Comparison of ENCODE assay signal across 30 cellular contexts in genomic region chr4:175033162-175033561, GRCh38.
"Had no signal": no experiment of that assay in that cellular context is flagged by ENCODE, and none has a peak within 500 bp of the region (broad histone marks: within the 10 kb centered on the region; RNA-seq: fewer than 3 reads in every experiment).

No MANE protein-coding gene starts in this region.

- H3K9me3 Mint-ChIP-seq: activated T-helper 17 cell treated with anti-CD3 and anti-CD28 coated beads, Interleukin-2, amount 50 U/mL, for 72 hours had no signal

- H3K27ac ChIP-seq: brain microvascular endothelial cell, coronary artery, dorsolateral prefrontal cortex, esophagus muscularis mucosa, foreskin keratinocyte, gastrocnemius medialis, heart left ventricle, VCaP had no signal

- DNase-seq: activated B cell treated with CpG ODN at 0.5 μM for 24 hours; activated CD4-positive, alpha-beta T cell treated with anti-CD3 and anti-CD28 coated beads for 48 hours; activated CD4-positive, alpha-beta T cell treated with anti-CD3 and anti-CD28 coated beads, Interleukin-2, amount 50 U/mL, for 1 hour; activated CD4-positive, alpha-beta T cell treated with anti-CD3 and anti-CD28 coated beads, Interleukin-2, amount 50 U/mL, for 48 hours; activated CD8-positive, alpha-beta memory T cell treated with anti-CD3 and anti-CD28 coated beads for 24 hours; activated CD8-positive, alpha-beta T cell treated with anti-CD3 and anti-CD28 coated beads for 36 hours; activated effector memory CD4-positive, alpha-beta T cell treated with Interleukin-2 at 50 U/mL for 16 hours; activated gamma-delta T cell treated with Interleukin-2 at 50 U/mL for 16 hours; activated naive CD4-positive, alpha-beta T cell treated with anti-CD3 and anti-CD28 coated beads, Interleukin-2, amount 50 U/mL, for 16 hours; activated naive CD4-positive, alpha-beta T cell treated with Interleukin-2 at 50 U/mL for 16 hours; activated T-cell treated with anti-CD3 and anti-CD28 coated beads, Interleukin-2, amount 50 U/mL, for 4 hours; amniotic stem cell; anterior cingulate cortex; brain microvascular endothelial cell; dorsolateral prefrontal cortex; effector memory CD4-positive, alpha-beta T cell; erythroblast; foreskin keratinocyte; gastrocnemius medialis; glutamatergic neuron; heart left ventricle; T-helper 2 cell had no signal

- H3K27me3 Mint-ChIP-seq: activated B cell treated with CpG ODN at 0.5 μM for 24 hours; activated CD8-positive, alpha-beta T cell treated with anti-CD3 and anti-CD28 coated beads for 36 hours; activated naive CD8-positive, alpha-beta T cell; activated T-helper 17 cell treated with anti-CD3 and anti-CD28 coated beads, Interleukin-2, amount 50 U/mL, for 72 hours; central memory CD8-positive, alpha-beta T cell; dendritic cell treated with granulocyte-macrophage colony-stimulating factor and Interleukin-4, amounts not matched to agents 40 ng/mL and 50 ng/mL, for 4 days had no signal

- H3K27me3 ChIP-seq: brain microvascular endothelial cell, esophagus muscularis mucosa, foreskin keratinocyte, gastrocnemius medialis, heart left ventricle had no signal

- H3K4me1 ChIP-seq: esophagus muscularis mucosa, foreskin keratinocyte, gastrocnemius medialis, heart left ventricle had no signal

- H3K36me3 ChIP-seq: brain microvascular endothelial cell, esophagus muscularis mucosa, gastrocnemius medialis, heart left ventricle had no signal

- H3K36me3 Mint-ChIP-seq: activated naive CD8-positive, alpha-beta T cell had no signal

- H3K9me3 ChIP-seq: esophagus muscularis mucosa, gastrocnemius medialis had no signal

- H3K4me3 Mint-ChIP-seq: activated B cell treated with CpG ODN at 0.5 μM for 24 hours; activated CD8-positive, alpha-beta T cell treated with anti-CD3 and anti-CD28 coated beads for 36 hours; activated naive CD8-positive, alpha-beta T cell; activated T-cell treated with anti-CD3 and anti-CD28 coated beads, Interleukin-2, amount 50 U/mL, for 4 hours; activated T-helper 17 cell treated with anti-CD3 and anti-CD28 coated beads, Interleukin-2, amount 50 U/mL, for 72 hours; central memory CD8-positive, alpha-beta T cell; dendritic cell treated with granulocyte-macrophage colony-stimulating factor and Interleukin-4, amounts not matched to agents 40 ng/mL and 50 ng/mL, for 4 days had no signal

- ATAC-seq: activated CD4-positive, CD25-positive, alpha-beta regulatory T cell treated with anti-CD3 and anti-CD28 coated beads, Interleukin-2, amount 50 U/mL, for 24 hours; activated CD8-positive, alpha-beta T cell treated with anti-CD3 and anti-CD28 coated beads for 36 hours; activated T-cell treated with anti-CD3 and anti-CD28 coated beads, Interleukin-2, amount 50 U/mL, for 4 hours; activated T-helper 17 cell treated with anti-CD3 and anti-CD28 coated beads, Interleukin-2, amount 50 U/mL, for 72 hours; foreskin keratinocyte; gastrocnemius medialis; heart left ventricle had no signal

- H3K4me3 ChIP-seq: coronary artery, dorsolateral prefrontal cortex, esophagus muscularis mucosa, gastrocnemius medialis, heart left ventricle had no signal

- H3K27ac Mint-ChIP-seq: activated B cell treated with CpG ODN at 0.5 μM for 24 hours; activated CD8-positive, alpha-beta T cell treated with anti-CD3 and anti-CD28 coated beads for 36 hours; activated naive CD8-positive, alpha-beta T cell; activated T-helper 17 cell treated with anti-CD3 and anti-CD28 coated beads, Interleukin-2, amount 50 U/mL, for 72 hours; dendritic cell treated with granulocyte-macrophage colony-stimulating factor and Interleukin-4, amounts not matched to agents 40 ng/mL and 50 ng/mL, for 4 days had no signal

- H3K4me1 Mint-ChIP-seq: activated B cell treated with CpG ODN at 0.5 μM for 24 hours; activated T-helper 17 cell treated with anti-CD3 and anti-CD28 coated beads, Interleukin-2, amount 50 U/mL, for 72 hours; central memory CD8-positive, alpha-beta T cell had no signal
